28 cellular contexts compared by ENCODE assay signal in genomic region chr9:131078427-131079366, GRCh38.
"Had no signal": no experiment of that assay in that cellular context is flagged by ENCODE, and none has a peak within 500 bp of the region (broad histone marks: within the 10 kb centered on the region; RNA-seq: fewer than 3 reads in every experiment).

No MANE protein-coding gene starts in this region.

- H3K9me3 ChIP-seq: ascending aorta had no signal

- H3K4me1 Mint-ChIP-seq: activated CD4-positive, alpha-beta memory T cell treated with anti-CD3 and anti-CD28 coated beads, Interleukin-2, amount 10 ng/mL, durations not matched to agents 7 days and 5 days; activated CD4-positive, alpha-beta T cell treated with anti-CD3 and anti-CD28 coated beads, Interleukin-2, amount 10 ng/mL, durations not matched to agents 7 days and 5 days; activated naive CD4-positive, alpha-beta T cell treated with anti-CD3 and anti-CD28 coated beads, Interleukin-2, amount 10 ng/mL, durations not matched to agents 7 days and 5 days; activated naive CD8-positive, alpha-beta T cell treated with anti-CD3 and anti-CD28 coated beads, Interleukin-2, amount 10 ng/mL, durations not matched to agents 7 days and 5 days; brain; central memory CD8-positive, alpha-beta T cell; endodermal cell had no signal

- H3K27ac Mint-ChIP-seq: activated CD4-positive, alpha-beta memory T cell treated with anti-CD3 and anti-CD28 coated beads, Interleukin-2, amount 10 ng/mL, durations not matched to agents 7 days and 5 days; activated CD4-positive, alpha-beta T cell treated with anti-CD3 and anti-CD28 coated beads, Interleukin-2, amount 10 ng/mL, durations not matched to agents 7 days and 5 days; activated naive CD4-positive, alpha-beta T cell treated with anti-CD3 and anti-CD28 coated beads, Interleukin-2, amount 10 ng/mL, durations not matched to agents 7 days and 5 days; activated naive CD4-positive, alpha-beta T cell treated with anti-CD3 and anti-CD28 coated beads, Interleukin-2, amount 50 U/mL, for 72 hours; activated naive CD8-positive, alpha-beta T cell treated with anti-CD3 and anti-CD28 coated beads, Interleukin-2, amount 10 ng/mL, durations not matched to agents 7 days and 5 days; activated T-cell treated with anti-CD3 and anti-CD28 coated beads, Interleukin-2, amount 50 U/mL, for 24 hours; activated T-cell treated with anti-CD3 and anti-CD28 coated beads, Interleukin-2, amount 50 U/mL, for 72 hours; brain; dendritic cell treated with granulocyte-macrophage colony-stimulating factor and Interleukin-4, amounts not matched to agents 40 ng/mL and 50 ng/mL, for 4 days; endodermal cell had no signal

- H3K27ac ChIP-seq: ascending aorta, coronary artery, dorsolateral prefrontal cortex had no signal

- ATAC-seq: activated naive CD4-positive, alpha-beta T cell treated with anti-CD3 and anti-CD28 coated beads, Interleukin-2, amount 50 U/mL, for 72 hours; activated T-cell treated with anti-CD3 and anti-CD28 coated beads, Interleukin-2, amount 50 U/mL, for 72 hours; esophagus mucosa had no signal

- H3K9me3 Mint-ChIP-seq: activated CD4-positive, alpha-beta memory T cell treated with anti-CD3 and anti-CD28 coated beads, Interleukin-2, amount 10 ng/mL, durations not matched to agents 7 days and 5 days; activated CD4-positive, alpha-beta T cell treated with anti-CD3 and anti-CD28 coated beads, Interleukin-2, amount 10 ng/mL, durations not matched to agents 7 days and 5 days; activated naive CD4-positive, alpha-beta T cell treated with anti-CD3 and anti-CD28 coated beads, Interleukin-2, amount 10 ng/mL, durations not matched to agents 7 days and 5 days; activated naive CD4-positive, alpha-beta T cell treated with anti-CD3 and anti-CD28 coated beads, Interleukin-2, amount 50 U/mL, for 72 hours; activated naive CD8-positive, alpha-beta T cell treated with anti-CD3 and anti-CD28 coated beads, Interleukin-2, amount 10 ng/mL, durations not matched to agents 7 days and 5 days; activated T-cell treated with anti-CD3 and anti-CD28 coated beads, Interleukin-2, amount 50 U/mL, for 24 hours; activated T-cell treated with anti-CD3 and anti-CD28 coated beads, Interleukin-2, amount 50 U/mL, for 72 hours; brain; central memory CD8-positive, alpha-beta T cell; dendritic cell treated with granulocyte-macrophage colony-stimulating factor and Interleukin-4, amounts not matched to agents 40 ng/mL and 50 ng/mL, for 4 days; endodermal cell had no signal

- DNase-seq: activated CD4-positive, alpha-beta memory T cell treated with anti-CD3 and anti-CD28 coated beads, Interleukin-2, amount 10 ng/mL, durations not matched to agents 7 days and 5 days; activated CD4-positive, alpha-beta T cell treated with anti-CD3 and anti-CD28 coated beads for 1 hour; activated CD4-positive, alpha-beta T cell treated with anti-CD3 and anti-CD28 coated beads for 4 hours; activated CD4-positive, alpha-beta T cell treated with anti-CD3 and anti-CD28 coated beads, Interleukin-2, amount 10 ng/mL, durations not matched to agents 7 days and 5 days; activated CD4-positive, alpha-beta T cell treated with anti-CD3 and anti-CD28 coated beads, Interleukin-2, amount 50 U/mL, for 4 hours; activated CD8-positive, alpha-beta memory T cell treated with anti-CD3 and anti-CD28 coated beads, Interleukin-2, amount 50 U/mL, for 48 hours; activated gamma-delta T cell; activated naive CD4-positive, alpha-beta T cell; activated naive CD4-positive, alpha-beta T cell treated with anti-CD3 and anti-CD28 coated beads, Interleukin-2, amount 10 ng/mL, durations not matched to agents 7 days and 5 days; activated naive CD8-positive, alpha-beta T cell treated with anti-CD3 and anti-CD28 coated beads, Interleukin-2, amount 10 ng/mL, durations not matched to agents 7 days and 5 days; activated T-cell treated with anti-CD3 and anti-CD28 coated beads for 4 hours; activated T-cell treated with anti-CD3 and anti-CD28 coated beads, Interleukin-2, amount 50 U/mL, for 24 hours; activated T-cell treated with anti-CD3 and anti-CD28 coated beads, Interleukin-2, amount 50 U/mL, for 72 hours; dorsolateral prefrontal cortex; effector memory CD4-positive, alpha-beta T cell; endodermal cell; foreskin fibroblast; head of caudate nucleus; T-helper 2 cell had no signal

- FAIRE-seq: bronchial epithelial cell, frontal cortex had no signal

- H3K36me3 ChIP-seq: ascending aorta had no signal

- H3K36me3 Mint-ChIP-seq: activated naive CD4-positive, alpha-beta T cell treated with anti-CD3 and anti-CD28 coated beads, Interleukin-2, amount 10 ng/mL, durations not matched to agents 7 days and 5 days; activated naive CD4-positive, alpha-beta T cell treated with anti-CD3 and anti-CD28 coated beads, Interleukin-2, amount 50 U/mL, for 72 hours; activated naive CD8-positive, alpha-beta T cell treated with anti-CD3 and anti-CD28 coated beads, Interleukin-2, amount 10 ng/mL, durations not matched to agents 7 days and 5 days; brain had no signal

- H3K4me3 ChIP-seq: ascending aorta, coronary artery, dorsolateral prefrontal cortex had no signal

- H3K4me1 ChIP-seq: ascending aorta had no signal

- H3K27me3 ChIP-seq: ascending aorta, dorsolateral prefrontal cortex had no signal

- H3K4me3 Mint-ChIP-seq: activated CD4-positive, alpha-beta memory T cell treated with anti-CD3 and anti-CD28 coated beads, Interleukin-2, amount 10 ng/mL, durations not matched to agents 7 days and 5 days; activated CD4-positive, alpha-beta T cell treated with anti-CD3 and anti-CD28 coated beads, Interleukin-2, amount 10 ng/mL, durations not matched to agents 7 days and 5 days; activated naive CD4-positive, alpha-beta T cell treated with anti-CD3 and anti-CD28 coated beads, Interleukin-2, amount 10 ng/mL, durations not matched to agents 7 days and 5 days; activated naive CD8-positive, alpha-beta T cell treated with anti-CD3 and anti-CD28 coated beads, Interleukin-2, amount 10 ng/mL, durations not matched to agents 7 days and 5 days; activated T-cell treated with anti-CD3 and anti-CD28 coated beads, Interleukin-2, amount 50 U/mL, for 24 hours; activated T-cell treated with anti-CD3 and anti-CD28 coated beads, Interleukin-2, amount 50 U/mL, for 72 hours; brain; central memory CD8-positive, alpha-beta T cell; dendritic cell treated with granulocyte-macrophage colony-stimulating factor and Interleukin-4, amounts not matched to agents 40 ng/mL and 50 ng/mL, for 4 days; endodermal cell had no signal

- H3K27me3 Mint-ChIP-seq: activated CD4-positive, alpha-beta T cell treated with anti-CD3 and anti-CD28 coated beads, Interleukin-2, amount 10 ng/mL, durations not matched to agents 7 days and 5 days; activated naive CD4-positive, alpha-beta T cell treated with anti-CD3 and anti-CD28 coated beads, Interleukin-2, amount 10 ng/mL, durations not matched to agents 7 days and 5 days; activated naive CD8-positive, alpha-beta T cell treated with anti-CD3 and anti-CD28 coated beads, Interleukin-2, amount 10 ng/mL, durations not matched to agents 7 days and 5 days; activated T-cell treated with anti-CD3 and anti-CD28 coated beads, Interleukin-2, amount 50 U/mL, for 24 hours; dendritic cell treated with granulocyte-macrophage colony-stimulating factor and Interleukin-4, amounts not matched to agents 40 ng/mL and 50 ng/mL, for 4 days had no signal
